ENCODE assay signal across 17 cellular contexts in genomic region chr2:148917431-148917830, GRCh38. TPM values are rescaled to one million over a fixed set of nuclear protein-coding genes. Genes with fewer than 3 reads are reported as not detected.
DNase-seq lines count a peak whose midpoint lies in the region; ATAC-seq and TF ChIP-seq lines count a peak whose summit lies in the region.
"Had no signal": no experiment of that assay in that cellular context is flagged by ENCODE, and none has a peak within 500 bp of the region (broad histone marks: within the 10 kb centered on the region; RNA-seq: fewer than 3 reads in every experiment).

No MANE protein-coding gene starts in this region.

- H3K27me3 Mint-ChIP-seq in activated naive CD4-positive, alpha-beta T cell treated with anti-CD3 and anti-CD28 coated beads, Interleukin-2, amount 10 ng/mL, durations not matched to agents 7 days and 5 days, result peaks cover 3% of the 10 kb centered on the region
- peaks cover 0 to 9% of the 10 kb centered on the region in 2 donors for H3K27me3 Mint-ChIP-seq in stimulated activated naive B cell treated with anti-CD40 and anti-IgM and Interleukin-4, amounts not matched to agents 10 μg/mL and 1 μg/mL and 100 μg/mL, for 72 hours
- peaks cover 2 to 3% (median 2%) of the 10 kb centered on the region in 3 donors for H3K27me3 Mint-ChIP-seq in immature natural killer cell (ENCODE audit: low read depth in 3 of 3)
- H3K27me3 Mint-ChIP-seq: CD4-positive, alpha-beta memory T cell; dendritic cell treated with granulocyte-macrophage colony-stimulating factor and Interleukin-4, amounts not matched to agents 40 ng/mL and 50 ng/mL, for 4 days had no signal

- H3K27me3 ChIP-seq in transverse colon, result no peaks in the 10 kb centered on the region
- H3K27me3 ChIP-seq: MG63, suprapubic skin had no signal

- peaks cover 10 to 11% of the 10 kb centered on the region in 2 donors for H3K9me3 Mint-ChIP-seq in activated naive CD4-positive, alpha-beta T cell treated with anti-CD3 and anti-CD28 coated beads, Interleukin-2, amount 50 U/mL, for 72 hours
- H3K9me3 Mint-ChIP-seq in activated naive CD4-positive, alpha-beta T cell treated with anti-CD3 and anti-CD28 coated beads, Interleukin-2, amount 10 ng/mL, durations not matched to agents 7 days and 5 days, result peaks cover 10% of the 10 kb centered on the region
- peaks cover 10% of the 10 kb centered on the region in 2 donors for H3K9me3 Mint-ChIP-seq in stimulated activated naive B cell treated with anti-CD40 and anti-IgM and Interleukin-4, amounts not matched to agents 10 μg/mL and 1 μg/mL and 100 μg/mL, for 72 hours
- H3K9me3 Mint-ChIP-seq in immature natural killer cell, result peaks cover 0 to 10% (median 8%) of the 10 kb centered on the region in 6 donors

- H3K4me1 ChIP-seq in transverse colon, result no peaks in the 10 kb centered on the region
- H3K4me1 ChIP-seq: suprapubic skin had no signal

- H3K27ac ChIP-seq in transverse colon, result no peak overlapping the region
- H3K27ac ChIP-seq: suprapubic skin had no signal

- peak in 1 of 2 donors; percentile 20 for DNase-seq in activated naive CD4-positive, alpha-beta T cell treated with anti-CD3 and anti-CD28 coated beads, Interleukin-2, amount 50 U/mL, for 72 hours (ENCODE audit: low spot score in 2 of 2)
- no peak for DNase-seq in activated naive CD4-positive, alpha-beta T cell treated with anti-CD3 and anti-CD28 coated beads, Interleukin-2, amount 10 ng/mL, durations not matched to agents 7 days and 5 days
- peak; percentile 5 for DNase-seq in stimulated activated naive B cell treated with anti-CD40 and anti-IgM and Interleukin-4, amounts not matched to agents 10 μg/mL and 1 μg/mL and 100 μg/mL, for 72 hours
- DNase-seq in immature natural killer cell (no peak), transverse colon (no peak)
- DNase-seq: activated CD4-positive, alpha-beta T cell treated with anti-CD3 and anti-CD28 coated beads, Interleukin-2, amount 50 U/mL, for 1 hour; CD4-positive, alpha-beta memory T cell; H9; MG63; NCI-H146; T1000 had no signal

- intact Hi-C loops in transverse colon (cut with DNase I; ENCODE audit: low total_unique reads), result no loop called here

- peak overlapping the region in 1 of 2 donors; percentile 9 for H3K27ac Mint-ChIP-seq in activated naive CD4-positive, alpha-beta T cell treated with anti-CD3 and anti-CD28 coated beads, Interleukin-2, amount 50 U/mL, for 72 hours
- H3K27ac Mint-ChIP-seq in activated naive CD4-positive, alpha-beta T cell treated with anti-CD3 and anti-CD28 coated beads, Interleukin-2, amount 10 ng/mL, durations not matched to agents 7 days and 5 days, result no peak overlapping the region
- no peak overlapping the region for H3K27ac Mint-ChIP-seq in stimulated activated naive B cell treated with anti-CD40 and anti-IgM and Interleukin-4, amounts not matched to agents 10 μg/mL and 1 μg/mL and 100 μg/mL, for 72 hours
- H3K27ac Mint-ChIP-seq in immature natural killer cell, result no peak overlapping the region
- H3K27ac Mint-ChIP-seq: dendritic cell treated with granulocyte-macrophage colony-stimulating factor and Interleukin-4, amounts not matched to agents 40 ng/mL and 50 ng/mL, for 4 days; H9 had no signal

- no peaks in the 10 kb centered on the region for H3K4me1 Mint-ChIP-seq in activated naive CD4-positive, alpha-beta T cell treated with anti-CD3 and anti-CD28 coated beads, Interleukin-2, amount 10 ng/mL, durations not matched to agents 7 days and 5 days
- no peaks in the 10 kb centered on the region for H3K4me1 Mint-ChIP-seq in stimulated activated naive B cell treated with anti-CD40 and anti-IgM and Interleukin-4, amounts not matched to agents 10 μg/mL and 1 μg/mL and 100 μg/mL, for 72 hours
- H3K4me1 Mint-ChIP-seq in immature natural killer cell, result no peaks in the 10 kb centered on the region

- peak; percentile 98 to 99 for ATAC-seq in activated naive CD4-positive, alpha-beta T cell treated with anti-CD3 and anti-CD28 coated beads, Interleukin-2, amount 50 U/mL, for 72 hours
- peak; percentile 72 for ATAC-seq in GM21423 (IDR thresholded peaks at IDR 0.05; ENCODE audit: unreplicated experiment)
- peak; percentile 78 for ATAC-seq in HG03342 (IDR thresholded peaks at IDR 0.05; ENCODE audit: unreplicated experiment)
- ATAC-seq in stimulated activated naive B cell treated with anti-CD40 and anti-IgM and Interleukin-4, amounts not matched to agents 10 μg/mL and 1 μg/mL and 100 μg/mL, for 72 hours (replicated peaks), result peak; percentile 86 to 96
- ATAC-seq in GM19467 (IDR thresholded peaks at IDR 0.05; ENCODE audit: unreplicated experiment), result no peak

- 50 to 85% methylated on average over 1 of the region's 1 CpG for WGBS in transverse colon (ENCODE audit: low coverage in 1 of 2), 2 donors

- H3K4me3 ChIP-seq in transverse colon, result no peak overlapping the region
- H3K4me3 ChIP-seq: MG63, suprapubic skin had no signal

- no peak for TF ChIP-seq EP300 in transverse colon (IDR thresholded peaks at IDR 0.05; ENCODE audit: low read depth)

- TF ChIP-seq POLR2A in transverse colon (IDR thresholded peaks at IDR 0.05), result no peak

- in situ Hi-C loops in transverse colon (cut with MboI; ENCODE audit: low pct_ligation_motif_present in 1 of 4, low pct_unique_long_range_greater_than_20kb in 1 of 4, low sequenced_read_pairs in 3 of 4), result no loop called here

- H3K9me3 ChIP-seq in transverse colon, result peaks cover 5 to 7% of the 10 kb centered on the region in 2 donors
- H3K9me3 ChIP-seq: MG63 had no signal

- CTCF ChIA-PET in activated naive CD4-positive, alpha-beta T cell treated with anti-CD3 and anti-CD28 coated beads, Interleukin-2, amount 10 ng/mL, durations not matched to agents 7 days and 5 days (lab: Charles Lee), result no interaction called here

- peaks cover 12 to 19% of the 10 kb centered on the region in 2 donors for H3K36me3 Mint-ChIP-seq in activated naive CD4-positive, alpha-beta T cell treated with anti-CD3 and anti-CD28 coated beads, Interleukin-2, amount 50 U/mL, for 72 hours
- H3K36me3 Mint-ChIP-seq in activated naive CD4-positive, alpha-beta T cell treated with anti-CD3 and anti-CD28 coated beads, Interleukin-2, amount 10 ng/mL, durations not matched to agents 7 days and 5 days, result peaks cover 8% of the 10 kb centered on the region
- peaks cover 6 to 13% of the 10 kb centered on the region in 2 donors for H3K36me3 Mint-ChIP-seq in stimulated activated naive B cell treated with anti-CD40 and anti-IgM and Interleukin-4, amounts not matched to agents 10 μg/mL and 1 μg/mL and 100 μg/mL, for 72 hours
- H3K36me3 Mint-ChIP-seq in immature natural killer cell, result peaks cover 0 to 9% (median 8%) of the 10 kb centered on the region in 3 donors

- no peak overlapping the region for H3K4me3 Mint-ChIP-seq in activated naive CD4-positive, alpha-beta T cell treated with anti-CD3 and anti-CD28 coated beads, Interleukin-2, amount 10 ng/mL, durations not matched to agents 7 days and 5 days
- no peak overlapping the region for H3K4me3 Mint-ChIP-seq in stimulated activated naive B cell treated with anti-CD40 and anti-IgM and Interleukin-4, amounts not matched to agents 10 μg/mL and 1 μg/mL and 100 μg/mL, for 72 hours
- H3K4me3 Mint-ChIP-seq in immature natural killer cell, result no peak overlapping the region
- H3K4me3 Mint-ChIP-seq: CD4-positive, alpha-beta memory T cell; dendritic cell treated with granulocyte-macrophage colony-stimulating factor and Interleukin-4, amounts not matched to agents 40 ng/mL and 50 ng/mL, for 4 days; H9 had no signal

- no peak for TF ChIP-seq CTCF in transverse colon (IDR thresholded peaks at IDR 0.05)

- H3K36me3 ChIP-seq in transverse colon, result no peaks in the 10 kb centered on the region
- H3K36me3 ChIP-seq: MG63, suprapubic skin had no signal

RNA-seq across cellular contexts. Expression of gene KIF5C, which starts 42.4 kb away (rescaled TPM):
- 10 to 100 TPM; 16.4 to 26.8 TPM for total RNA-seq in activated naive CD4-positive, alpha-beta T cell treated with anti-CD3 and anti-CD28 coated beads, Interleukin-2, amount 50 U/mL, for 72 hours
- polyA plus RNA-seq in immature natural killer cell, result 1 to 10 TPM in 1 of 3 donors, under 1 TPM in 1, not detected in 1; 0.20 to 1.1 TPM
- 1 to 10 TPM in 3 of 4 donors, under 1 TPM in 1; 0.75 to 3.2 (median 2.3) TPM for total RNA-seq in transverse colon
- total RNA-seq: bronchial epithelial cell had no signal

Comparison
In these comparisons a context has a peak if more than half of its experiments do, and no peak if none do; other contexts are left out.
1. RNA of gene KIF5C, which starts 42.4 kb away (total RNA-seq): 16.4 to 26.8 TPM in activated naive CD4-positive, alpha-beta T cell treated with anti-CD3 and anti-CD28 coated beads, Interleukin-2, amount 50 U/mL, for 72 hours; 0.75 to 3.2 TPM in transverse colon; every median in the first group is over 4 times any median in the second.